In the genomic region with DNA sequence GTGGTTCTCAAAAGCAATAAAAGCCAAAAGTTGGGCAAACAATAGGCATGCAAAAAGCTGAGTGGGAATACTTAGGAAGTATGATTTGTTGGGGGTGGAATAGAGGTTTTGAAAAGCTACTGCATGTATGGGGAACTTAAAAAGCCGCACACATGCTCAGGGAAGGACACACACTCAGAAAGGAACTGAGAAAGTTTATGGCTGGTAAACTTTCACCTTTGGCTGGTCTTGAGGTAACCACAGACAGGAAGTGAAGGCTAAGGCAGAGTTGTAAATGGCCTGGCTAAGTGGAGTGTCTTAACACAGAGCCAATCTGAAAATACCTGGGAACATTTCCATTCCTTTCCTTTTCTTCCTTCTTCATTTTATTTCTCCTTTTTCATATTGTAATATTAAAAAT, we compare ENCODE assay signal across 17 cellular contexts.
"Had no signal": no experiment of that assay in that cellular context is flagged by ENCODE, and none has a peak within 500 bp of the region (broad histone marks: within the 10 kb centered on the region; RNA-seq: fewer than 3 reads in every experiment).

No MANE protein-coding gene starts in this region.

- ATAC-seq: left lung; naive thymus-derived CD8-positive, alpha-beta T cell; pancreas had no signal

- H3K4me3 ChIP-seq: ascending aorta, breast epithelium, esophagus squamous epithelium, left lung, pancreas, sigmoid colon, tibial artery, vagina had no signal

- H3K9me3 ChIP-seq: esophagus squamous epithelium, pancreas, sigmoid colon, vagina had no signal

- H3K27ac ChIP-seq: ascending aorta, breast epithelium, esophagus squamous epithelium, left lung, pancreas, sigmoid colon, tibial artery, vagina had no signal

- DNase-seq: activated B cell treated with CpG ODN at 0.5 μM for 24 hours; activated CD4-positive, alpha-beta T cell treated with anti-CD3 and anti-CD28 coated beads, Interleukin-2, amount 50 U/mL, for 1 hour; activated CD8-positive, alpha-beta memory T cell treated with anti-CD3 and anti-CD28 coated beads for 24 hours; activated naive CD4-positive, alpha-beta T cell treated with Interleukin-2 at 50 U/mL for 16 hours; cerebellar nuclear complex; effector CD8-positive, alpha-beta T cell; esophagus squamous epithelium; hippocampal formation; left lung; naive thymus-derived CD8-positive, alpha-beta T cell; pancreas; sigmoid colon; stimulated activated CD4-positive, alpha-beta T cell treated with anti-CD3 and anti-CD28 coated beads, Interleukin-1b, Interleukin-23, amount 100 ng/mL, for 48 hours; tibial artery had no signal

- H3K4me1 ChIP-seq: ascending aorta, breast epithelium, left lung, pancreas, sigmoid colon, tibial artery, vagina had no signal

- H3K36me3 ChIP-seq: ascending aorta, breast epithelium, esophagus squamous epithelium, left lung, pancreas, sigmoid colon, tibial artery, vagina had no signal

- H3K27me3 ChIP-seq: ascending aorta, breast epithelium, esophagus squamous epithelium, left lung, pancreas, sigmoid colon, tibial artery, vagina had no signal
